ENCODE assay signal across 13 cellular contexts in the genomic region with DNA sequence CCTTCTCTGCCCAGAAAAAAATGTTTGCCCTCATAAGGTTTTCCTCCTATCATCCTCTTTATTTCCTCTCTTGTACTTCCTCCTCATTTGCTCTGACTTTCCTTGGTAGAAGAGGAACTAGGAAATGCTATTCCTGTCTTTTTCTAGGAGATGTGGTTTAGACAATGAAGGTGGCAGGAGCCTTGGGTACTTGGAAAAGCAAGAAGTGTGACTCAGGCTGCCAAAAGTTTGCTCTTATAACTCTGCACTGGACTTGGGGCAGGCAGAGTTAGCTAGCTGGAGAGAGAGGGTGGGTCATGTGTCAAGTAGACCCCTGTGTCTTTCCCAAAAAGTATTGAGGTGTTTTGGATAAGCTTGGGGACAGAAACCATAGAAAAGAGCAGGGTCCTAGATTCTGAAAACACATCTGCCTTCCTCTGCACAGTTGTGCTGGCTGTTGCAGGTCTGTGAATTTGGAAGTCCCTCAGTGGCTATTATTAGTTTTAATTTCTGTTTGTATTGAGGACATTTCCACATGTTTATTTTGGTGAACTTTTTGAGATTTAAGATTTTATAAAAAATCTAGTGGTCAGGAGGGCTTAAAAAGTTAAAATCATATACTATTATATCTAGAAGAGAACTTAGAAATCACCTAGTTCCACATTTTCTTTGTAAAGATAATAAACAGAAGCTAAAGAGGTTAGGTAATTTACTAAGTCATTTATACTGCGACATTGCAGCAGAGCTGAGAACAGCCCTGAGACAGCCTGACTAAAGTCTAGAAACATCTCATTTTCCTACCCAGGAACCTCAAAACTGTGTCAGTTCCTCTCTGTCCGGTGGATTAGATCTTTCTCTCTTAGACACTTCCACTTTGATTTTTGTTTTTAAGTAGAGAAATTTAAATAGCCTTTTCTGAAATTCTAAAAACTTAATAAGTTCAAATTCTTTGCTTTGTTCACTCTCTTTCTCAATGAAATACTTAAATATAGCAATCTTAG. TPM values are rescaled to one million over a fixed set of nuclear protein-coding genes. Genes with fewer than 3 reads are reported as not detected.
DNase-seq lines count a peak whose midpoint lies in the region; ATAC-seq and TF ChIP-seq lines count a peak whose summit lies in the region.
"Had no signal": no experiment of that assay in that cellular context is flagged by ENCODE, and none has a peak within 500 bp of the region (broad histone marks: within the 10 kb centered on the region; RNA-seq: fewer than 3 reads in every experiment).

No MANE protein-coding gene starts in this region.

- H3K36me3 ChIP-seq in testis (ENCODE audit: low read depth, missing control alignments), result no peaks in the 10 kb centered on the region

- H3K9me3 ChIP-seq in testis, result no peaks in the 10 kb centered on the region
- H3K9me3 ChIP-seq: HAP-1 had no signal

- H3K4me3 ChIP-seq in GM12865 (ENCODE audit: low read depth, low read length) (peak overlapping the region; percentile 16; the same call in 1 of the 2 replicates), testis (no peak overlapping the region)
- H3K4me3 ChIP-seq: coronary artery, HAP-1, neural progenitor cell had no signal

- no peaks in the 10 kb centered on the region for H3K4me1 ChIP-seq in testis

- H3K27me3 ChIP-seq in testis, result no peaks in the 10 kb centered on the region
- H3K27me3 ChIP-seq: neural progenitor cell had no signal

- ATAC-seq in GM19351 (IDR thresholded peaks at IDR 0.05; ENCODE audit: unreplicated experiment), result peak; percentile 99
- peak; percentile 98 for ATAC-seq in HG02870 (IDR thresholded peaks at IDR 0.05; ENCODE audit: unreplicated experiment)

- CTCF ChIA-PET in activated CD4-positive, alpha-beta memory T cell treated with anti-CD3 and anti-CD28 coated beads, Interleukin-2, amount 10 ng/mL, durations not matched to agents 7 days and 5 days (lab: Charles Lee), result no interaction called here

- no peak overlapping the region for H3K27ac ChIP-seq in testis
- H3K27ac ChIP-seq: coronary artery, neural progenitor cell had no signal

- POLR2A ChIA-PET in activated CD4-positive, alpha-beta memory T cell treated with anti-CD3 and anti-CD28 coated beads, Interleukin-2, amount 10 ng/mL, durations not matched to agents 7 days and 5 days (lab: Charles Lee), result interaction anchor here (0.8 kb wide), 1 partner anchor 14 kb away, joined by 3 read pairs; no protein-coding TSS in a partner anchor

- no peak for TF ChIP-seq CTCF in GM12865 (IDR thresholded peaks at IDR 0.05; ENCODE audit: insufficient read depth, low read depth, low read length, missing control alignments)
- no peak for TF ChIP-seq CTCF in testis (IDR thresholded peaks at IDR 0.05)

- H3K9me3 Mint-ChIP-seq in activated CD4-positive, alpha-beta memory T cell treated with anti-CD3 and anti-CD28 coated beads, Interleukin-2, amount 10 ng/mL, durations not matched to agents 7 days and 5 days, result no peaks in the 10 kb centered on the region
- H3K9me3 Mint-ChIP-seq: neural progenitor cell had no signal

- H3K27ac Mint-ChIP-seq in activated CD4-positive, alpha-beta memory T cell treated with anti-CD3 and anti-CD28 coated beads, Interleukin-2, amount 10 ng/mL, durations not matched to agents 7 days and 5 days, result no peak overlapping the region
- H3K27ac Mint-ChIP-seq: neural progenitor cell had no signal

- no peak for TF ChIP-seq POLR2A in testis (IDR thresholded peaks at IDR 0.05)

- no peaks in the 10 kb centered on the region for H3K27me3 Mint-ChIP-seq in activated CD4-positive, alpha-beta memory T cell treated with anti-CD3 and anti-CD28 coated beads, Interleukin-2, amount 10 ng/mL, durations not matched to agents 7 days and 5 days
- H3K27me3 Mint-ChIP-seq: CD4-positive, CD25-positive, alpha-beta regulatory T cell had no signal

- 91 to 94% methylated on average over 2 of the region's 2 CpGs for WGBS in testis, 2 donors

- H3K36me3 Mint-ChIP-seq in activated CD4-positive, alpha-beta memory T cell treated with anti-CD3 and anti-CD28 coated beads, Interleukin-2, amount 10 ng/mL, durations not matched to agents 7 days and 5 days (ENCODE audit: low read depth), result peaks cover 69% of the 10 kb centered on the region

- intact Hi-C loops in testis (cut with DNase I; ENCODE audit: low total_unique reads), result no loop called here

- H3K4me3 Mint-ChIP-seq in activated CD4-positive, alpha-beta memory T cell treated with anti-CD3 and anti-CD28 coated beads, Interleukin-2, amount 10 ng/mL, durations not matched to agents 7 days and 5 days, result no peak overlapping the region
- H3K4me3 Mint-ChIP-seq: CD4-positive, CD25-positive, alpha-beta regulatory T cell; neural progenitor cell had no signal

- peaks cover 20% of the 10 kb centered on the region for H3K4me1 Mint-ChIP-seq in activated CD4-positive, alpha-beta memory T cell treated with anti-CD3 and anti-CD28 coated beads, Interleukin-2, amount 10 ng/mL, durations not matched to agents 7 days and 5 days
- H3K4me1 Mint-ChIP-seq: neural progenitor cell had no signal

- peak; percentile 68 for DNase-seq in GM12865 (ENCODE audit: low read depth)
- peak; percentile 83 for DNase-seq in NOMO-1 treated with DMSO at 0.1 percent for 48 hours (lab: John Stamatoyannopoulos, UW; ENCODE audit: unreplicated experiment)
- DNase-seq in mesenteric fat pad (ENCODE audit: low spot score), result no peak
- DNase-seq in testis, result no peak
- DNase-seq in cortex of kidney (lab: John Stamatoyannopoulos, UW), result no peak
- no peak for DNase-seq in activated CD4-positive, alpha-beta memory T cell treated with anti-CD3 and anti-CD28 coated beads, Interleukin-2, amount 10 ng/mL, durations not matched to agents 7 days and 5 days
- DNase-seq: NCI-H2081 treated with DMSO at 0.1 percent for 48 hours had no signal

RNA-seq across cellular contexts. Expression of gene INSIG2, which starts 16.0 kb away (rescaled TPM):
- total RNA-seq in mesenteric fat pad (21.5 TPM), testis (10 to 100 TPM; 13.9 to 18.7 TPM)
- 16.6 TPM for polyA plus RNA-seq in testis (ENCODE audit: insufficient read depth, low read depth, low replicate concordance)
- total RNA-seq in activated CD4-positive, alpha-beta memory T cell treated with anti-CD3 and anti-CD28 coated beads, Interleukin-2, amount 10 ng/mL, durations not matched to agents 7 days and 5 days, result 10 to 100 TPM; 38.2 to 40.9 TPM

Comparison
In these comparisons a context has a peak if more than half of its experiments do, and no peak if none do; other contexts are left out.
1. DNase-seq: peak in GM12865 (single experiment) and NOMO-1 treated with DMSO at 0.1 percent for 48 hours (single experiment); none in mesenteric fat pad (single experiment), testis (single experiment), cortex of kidney (single experiment) and activated CD4-positive, alpha-beta memory T cell treated with anti-CD3 and anti-CD28 coated beads, Interleukin-2, amount 10 ng/mL, durations not matched to agents 7 days and 5 days (single experiment).